In the genomic region with DNA sequence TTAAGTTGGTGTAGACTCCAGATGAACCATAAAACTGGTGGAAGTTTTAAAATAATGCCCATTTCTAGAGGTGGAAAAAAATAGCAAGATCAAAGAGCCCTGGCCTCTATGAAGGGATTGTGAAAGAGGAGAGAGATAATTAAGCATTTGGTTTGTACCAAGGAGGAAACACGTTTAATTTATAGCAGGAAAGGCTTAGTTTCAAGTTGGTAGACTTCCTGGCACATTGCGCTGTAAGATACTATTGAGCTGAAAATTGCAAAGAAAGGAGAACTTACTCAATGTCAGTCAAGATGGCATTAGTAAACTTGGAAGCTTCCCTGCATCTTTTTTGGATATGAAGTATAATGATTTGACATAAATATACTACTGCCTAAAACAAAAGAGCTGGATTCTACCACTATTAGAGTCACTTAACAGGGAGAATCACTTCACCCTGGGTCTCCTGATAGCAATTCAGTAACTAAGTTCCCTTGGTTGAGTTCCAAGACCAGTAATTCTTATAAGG, we compare ENCODE assay signal across 18 cellular contexts.
"Had no signal": no experiment of that assay in that cellular context is flagged by ENCODE, and none has a peak within 500 bp of the region (broad histone marks: within the 10 kb centered on the region; RNA-seq: fewer than 3 reads in every experiment).

No MANE protein-coding gene starts in this region.

- FAIRE-seq: islet of Langerhans had no signal

- H3K27ac ChIP-seq: dorsolateral prefrontal cortex, lower lobe of right lung, ovary, sigmoid colon, WERI-Rb-1 had no signal

- H3K4me3 ChIP-seq: dorsolateral prefrontal cortex, lower lobe of right lung, ovary, sigmoid colon had no signal

- DNase-seq: activated CD4-positive, alpha-beta memory T cell treated with anti-CD3 and anti-CD28 coated beads for 36 hours; activated CD4-positive, alpha-beta T cell treated with anti-CD3 and anti-CD28 coated beads for 36 hours; activated CD8-positive, alpha-beta memory T cell treated with anti-CD3 and anti-CD28 coated beads, Interleukin-2, amount 10 ng/mL, durations not matched to agents 7 days and 5 days; activated naive CD4-positive, alpha-beta T cell treated with anti-CD3 and anti-CD28 coated beads, Interleukin-2, amount 10 ng/mL, durations not matched to agents 7 days and 5 days; activated T-cell treated with anti-CD3 and anti-CD28 coated beads, Interleukin-2, amount 50 U/mL, for 1 hour; dorsolateral prefrontal cortex; endodermal cell; erythroblast; left colon; lower lobe of right lung; midbrain; ovary; sigmoid colon; stimulated activated CD4-positive, alpha-beta T cell treated with anti-CD3 and anti-CD28 coated beads, Interleukin-2, amount 100 ng/mL, for 24 hours; T1000; WERI-Rb-1 had no signal

- H3K27me3 ChIP-seq: dorsolateral prefrontal cortex, ovary, sigmoid colon had no signal

- H3K36me3 ChIP-seq: lower lobe of right lung, ovary, sigmoid colon, WERI-Rb-1 had no signal

- ATAC-seq: activated CD4-positive, alpha-beta T cell treated with anti-CD3 and anti-CD28 coated beads for 36 hours; activated CD8-positive, alpha-beta memory T cell treated with anti-CD3 and anti-CD28 coated beads, Interleukin-2, amount 10 ng/mL, durations not matched to agents 7 days and 5 days; left colon; stimulated activated effector memory CD8-positive, alpha-beta T cell treated with anti-CD3 and anti-CD28 coated beads, Interleukin-12 subunit alpha, Interleukin-12 subunit beta, amount 100 ng/mL, for 72 hours had no signal

- H3K9me3 ChIP-seq: lower lobe of right lung, ovary, sigmoid colon had no signal

- H3K4me1 ChIP-seq: lower lobe of right lung had no signal
